In the genomic region with DNA sequence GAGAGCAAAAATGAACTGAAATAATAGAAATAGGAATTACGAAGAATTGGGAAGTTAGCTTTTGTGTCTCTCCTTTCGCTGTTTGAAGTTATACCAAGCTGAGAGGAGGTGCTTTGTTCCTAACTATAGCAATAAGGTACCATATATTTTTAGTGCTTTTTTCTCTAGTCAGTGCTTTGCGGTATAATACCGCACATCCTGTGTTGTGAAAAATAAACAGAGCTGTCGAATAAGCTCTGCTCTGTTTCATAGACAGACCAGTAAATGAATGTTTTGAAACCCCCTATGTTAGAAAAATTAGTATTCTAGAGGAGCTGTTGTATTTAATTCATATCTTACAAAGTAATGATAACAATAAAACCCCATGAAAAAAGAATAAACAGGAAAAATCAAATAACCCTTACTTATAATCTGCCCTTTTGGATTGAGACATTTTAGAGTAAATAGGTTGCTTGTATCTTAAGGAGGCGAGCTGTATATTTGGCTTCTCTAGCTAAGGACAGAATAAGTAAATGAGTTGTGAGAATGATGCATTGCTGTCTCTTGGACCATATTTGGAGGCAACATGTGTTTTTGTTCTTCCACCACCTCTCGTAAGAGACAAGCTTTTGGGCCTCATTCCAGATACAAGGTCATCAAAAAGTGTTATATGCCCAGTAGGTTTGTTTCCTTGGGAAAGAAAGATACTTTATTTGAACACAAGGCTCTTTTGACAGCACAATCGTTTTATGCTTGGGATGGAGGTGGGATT, we compare ENCODE assay signal across 8 cellular contexts.
A peak's percentile ranks its signal among the peaks of the same experiment; 100 is the strongest.
DNase-seq lines count a peak whose midpoint lies in the region; ATAC-seq and TF ChIP-seq lines count a peak whose summit lies in the region.

No MANE protein-coding gene starts in this region.

- H3K27ac Mint-ChIP-seq in activated naive CD4-positive, alpha-beta T cell treated with anti-CD3 and anti-CD28 coated beads, Interleukin-2, amount 50 U/mL, for 24 hours: peak overlapping the region; percentile 78
- peak overlapping the region; percentile 46 for H3K27ac Mint-ChIP-seq in activated CD8-positive, alpha-beta T cell treated with anti-CD3 and anti-CD28 coated beads for 36 hours

- peaks cover 72% of the 10 kb centered on the region for H3K4me1 Mint-ChIP-seq in activated naive CD4-positive, alpha-beta T cell treated with anti-CD3 and anti-CD28 coated beads, Interleukin-2, amount 50 U/mL, for 24 hours
- peaks cover 68% of the 10 kb centered on the region for H3K4me1 Mint-ChIP-seq in activated CD8-positive, alpha-beta T cell treated with anti-CD3 and anti-CD28 coated beads for 36 hours (ENCODE audit: low read depth)

- H3K36me3 ChIP-seq in tibial nerve: peaks cover 0 to 15% (median 0%) of the 10 kb centered on the region in 3 donors

- intact Hi-C loops in activated CD8-positive, alpha-beta T cell treated with anti-CD3 and anti-CD28 coated beads for 36 hours (cut with micrococcal nuclease): loop anchor here (5.0 to 10.0 kb wide), 4 partner anchors 54 to 486 kb away; no protein-coding TSS in a partner anchor
- intact Hi-C loops in Right ventricle myocardium superior (cut with DNase I): no loop called here

- no peaks in the 10 kb centered on the region for H3K9me3 Mint-ChIP-seq in activated naive CD4-positive, alpha-beta T cell treated with anti-CD3 and anti-CD28 coated beads, Interleukin-2, amount 50 U/mL, for 24 hours
- no peaks in the 10 kb centered on the region for H3K9me3 Mint-ChIP-seq in activated CD8-positive, alpha-beta T cell treated with anti-CD3 and anti-CD28 coated beads for 36 hours

- ATAC-seq in activated CD8-positive, alpha-beta T cell treated with anti-CD3 and anti-CD28 coated beads for 36 hours: peak; percentile 43
- ATAC-seq in Right ventricle myocardium superior (ENCODE audit: poor library complexity): peak; percentile 52
- ATAC-seq in HG03039 (IDR thresholded peaks at IDR 0.05; ENCODE audit: unreplicated experiment): no peak
- ATAC-seq in GM19452 (IDR thresholded peaks at IDR 0.05; ENCODE audit: unreplicated experiment): no peak

- no peaks in the 10 kb centered on the region for H3K9me3 ChIP-seq in tibial nerve

- peaks cover 0 to 65% (median 23%) of the 10 kb centered on the region in 4 donors for H3K4me1 ChIP-seq in tibial nerve

- H3K27me3 Mint-ChIP-seq in activated naive CD4-positive, alpha-beta T cell treated with anti-CD3 and anti-CD28 coated beads, Interleukin-2, amount 50 U/mL, for 24 hours: no peaks in the 10 kb centered on the region
- no peaks in the 10 kb centered on the region for H3K27me3 Mint-ChIP-seq in activated CD8-positive, alpha-beta T cell treated with anti-CD3 and anti-CD28 coated beads for 36 hours

- H3K27me3 ChIP-seq in tibial nerve: no peaks in the 10 kb centered on the region

- no peak for TF ChIP-seq POLR2A in tibial nerve (IDR thresholded peaks at IDR 0.05)

- H3K4me3 Mint-ChIP-seq in activated naive CD4-positive, alpha-beta T cell treated with anti-CD3 and anti-CD28 coated beads, Interleukin-2, amount 50 U/mL, for 24 hours: peak overlapping the region; percentile 73
- no peak overlapping the region for H3K4me3 Mint-ChIP-seq in activated CD8-positive, alpha-beta T cell treated with anti-CD3 and anti-CD28 coated beads for 36 hours

- peaks cover 12% of the 10 kb centered on the region for H3K36me3 Mint-ChIP-seq in activated naive CD4-positive, alpha-beta T cell treated with anti-CD3 and anti-CD28 coated beads, Interleukin-2, amount 50 U/mL, for 24 hours
- H3K36me3 Mint-ChIP-seq in activated CD8-positive, alpha-beta T cell treated with anti-CD3 and anti-CD28 coated beads for 36 hours (ENCODE audit: low read depth): peaks cover 28% of the 10 kb centered on the region

- WGBS in tibial nerve, 2 donors: 48 to 50% methylated on average over 8 of the region's 8 CpGs

- TF ChIP-seq CTCF in activated CD8-positive, alpha-beta T cell treated with anti-CD3 and anti-CD28 coated beads for 36 hours (IDR thresholded peaks at IDR 0.05): no peak
- no peak for TF ChIP-seq CTCF in tibial nerve (IDR thresholded peaks at IDR 0.05)

- CTCF ChIA-PET in activated CD8-positive, alpha-beta T cell treated with anti-CD3 and anti-CD28 coated beads for 36 hours (lab: Charles Lee): interaction anchor here (0.8 to 9.8 kb wide), 14 partner anchors 11 to 486 kb away, joined by 3 to 94 read pairs (median 4); partner anchors contain the start of genes MAP4K4 and RFX8

- no peak for TF ChIP-seq EP300 in tibial nerve (IDR thresholded peaks at IDR 0.05)

- no peak for DNase-seq in activated naive CD4-positive, alpha-beta T cell (lab: John Stamatoyannopoulos, UW)
- DNase-seq in activated CD8-positive, alpha-beta T cell treated with anti-CD3 and anti-CD28 coated beads for 36 hours: peak; percentile 22
- DNase-seq in Right ventricle myocardium superior (no peak), tibial nerve (ENCODE audit: low spot score in 2 of 2) (no peak), NCI-H1417 (lab: John Stamatoyannopoulos, UW) (no peak)

- POLR2A ChIA-PET in activated CD8-positive, alpha-beta T cell treated with anti-CD3 and anti-CD28 coated beads for 36 hours (lab: Charles Lee): interaction anchor here (0.7 to 1.2 kb wide), 4 partner anchors 22 to 123 kb away, joined by 3 to 5 read pairs (median 3); no protein-coding TSS in a partner anchor

- H3K27ac ChIP-seq in tibial nerve: peak overlapping the region in 3 of 4 donors; percentile 36 to 74 (median 69)

- no peak overlapping the region for H3K4me3 ChIP-seq in tibial nerve

Comparison
In these comparisons a context has a peak if more than half of its experiments do, and no peak if none do; other contexts are left out.
1. ATAC-seq: peak in activated CD8-positive, alpha-beta T cell treated with anti-CD3 and anti-CD28 coated beads for 36 hours (single experiment) and Right ventricle myocardium superior (single experiment); none in HG03039 (single experiment) and GM19452 (single experiment).